Comparison of ENCODE assay signal across 25 cellular contexts in genomic region chrX:24483596-24483995, GRCh38.
"Had no signal": no experiment of that assay in that cellular context is flagged by ENCODE, and none has a peak within 500 bp of the region (broad histone marks: within the 10 kb centered on the region; RNA-seq: fewer than 3 reads in every experiment).

No MANE protein-coding gene starts in this region.

- H3K4me1 ChIP-seq: adrenal gland, colonic mucosa had no signal

- H3K36me3 ChIP-seq: adrenal gland, cardiac muscle cell, colonic mucosa, suprapubic skin, tibial artery had no signal

- DNase-seq: activated CD4-positive, alpha-beta T cell treated with anti-CD3 and anti-CD28 coated beads, Interleukin-2, amount 10 ng/mL, durations not matched to agents 7 days and 5 days; activated CD4-positive, CD25-positive, alpha-beta regulatory T cell treated with anti-CD3 and anti-CD28 coated beads, Interleukin-2, amount 50 U/mL, for 72 hours; activated CD8-positive, alpha-beta memory T cell treated with anti-CD3 and anti-CD28 coated beads, Interleukin-2, amount 50 U/mL, for 4 hours; activated effector memory CD4-positive, alpha-beta T cell treated with Interleukin-2 at 50 U/mL for 16 hours; activated naive CD4-positive, alpha-beta T cell treated with Interleukin-2 at 50 U/mL for 16 hours; activated T-cell treated with anti-CD3 and anti-CD28 coated beads, Interleukin-2, amount 50 U/mL, for 48 hours; adrenal gland; aorta; cerebellar nuclear complex; colonic mucosa; effector CD8-positive, alpha-beta T cell; naive B cell; right cardiac atrium; stimulated activated CD4-positive, alpha-beta T cell treated with anti-CD3 and anti-CD28 coated beads, Interleukin-15, amount 100 ng/mL, for 24 hours; stimulated activated CD4-positive, alpha-beta T cell treated with anti-CD3 and anti-CD28 coated beads, Interleukin-2, amount 100 ng/mL, for 24 hours; stimulated activated naive B cell treated with anti-CD40 and anti-IgM and Interleukin-4, amounts not matched to agents 10 μg/mL and 1 μg/mL and 100 μg/mL, for 72 hours; SW 1271; T-helper 2 cell; tibial artery had no signal

- H3K4me3 ChIP-seq: adrenal gland, cardiac muscle cell, colonic mucosa, SK-N-MC, suprapubic skin, tibial artery had no signal

- H3K9me3 Mint-ChIP-seq: stimulated activated naive B cell treated with anti-CD40 and anti-IgM and Interleukin-4, amounts not matched to agents 10 μg/mL and 1 μg/mL and 100 μg/mL, for 72 hours had no signal

- H3K27me3 Mint-ChIP-seq: activated CD4-positive, alpha-beta T cell treated with anti-CD3 and anti-CD28 coated beads, Interleukin-2, amount 10 ng/mL, durations not matched to agents 7 days and 5 days; brain; naive B cell; stimulated activated naive B cell treated with anti-CD40 and anti-IgM and Interleukin-4, amounts not matched to agents 10 μg/mL and 1 μg/mL and 100 μg/mL, for 72 hours had no signal

- H3K36me3 Mint-ChIP-seq: naive B cell; stimulated activated naive B cell treated with anti-CD40 and anti-IgM and Interleukin-4, amounts not matched to agents 10 μg/mL and 1 μg/mL and 100 μg/mL, for 72 hours had no signal

- H3K27ac Mint-ChIP-seq: activated CD4-positive, alpha-beta T cell treated with anti-CD3 and anti-CD28 coated beads, Interleukin-2, amount 10 ng/mL, durations not matched to agents 7 days and 5 days; mesothelial cell of epicardium; stimulated activated naive B cell treated with anti-CD40 and anti-IgM and Interleukin-4, amounts not matched to agents 10 μg/mL and 1 μg/mL and 100 μg/mL, for 72 hours had no signal

- H3K9me3 ChIP-seq: adrenal gland, colonic mucosa, suprapubic skin, tibial artery had no signal

- H3K27me3 ChIP-seq: cardiac muscle cell, colonic mucosa, suprapubic skin, tibial artery had no signal

- FAIRE-seq: frontal cortex had no signal

- ATAC-seq: right cardiac atrium; stimulated activated naive B cell treated with anti-CD40 and anti-IgM and Interleukin-4, amounts not matched to agents 10 μg/mL and 1 μg/mL and 100 μg/mL, for 72 hours had no signal

- H3K27ac ChIP-seq: adrenal gland, cardiac muscle cell, colonic mucosa, SK-N-MC, suprapubic skin, tibial artery had no signal

- H3K4me3 Mint-ChIP-seq: activated CD4-positive, alpha-beta T cell treated with anti-CD3 and anti-CD28 coated beads, Interleukin-2, amount 10 ng/mL, durations not matched to agents 7 days and 5 days; brain; mesothelial cell of epicardium; stimulated activated naive B cell treated with anti-CD40 and anti-IgM and Interleukin-4, amounts not matched to agents 10 μg/mL and 1 μg/mL and 100 μg/mL, for 72 hours had no signal
